Comparison of ENCODE assay signal across 39 cellular contexts in the genomic region with DNA sequence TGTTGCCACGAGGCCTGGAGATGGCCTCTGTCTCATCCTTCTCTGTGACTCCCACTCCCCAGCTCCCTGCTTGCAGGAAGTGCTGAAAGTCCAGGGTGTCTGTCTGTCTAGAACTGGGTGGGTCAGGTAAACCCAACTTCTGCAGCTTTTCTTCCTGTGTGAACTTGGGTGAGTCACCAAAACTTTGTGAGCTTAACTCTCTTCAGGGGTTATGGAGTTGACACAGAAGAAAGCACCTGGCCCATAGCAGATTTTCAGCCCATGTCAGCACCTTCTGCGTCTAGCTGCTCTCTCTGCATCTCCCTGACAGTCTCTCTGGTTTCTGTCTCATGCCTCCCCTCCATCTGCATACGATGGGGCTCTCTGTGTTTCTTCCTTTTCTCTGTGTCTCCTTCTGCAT. TPM values are rescaled to one million over a fixed set of nuclear protein-coding genes. Genes with fewer than 3 reads are reported as not detected.
"Had no signal": no experiment of that assay in that cellular context is flagged by ENCODE, and none has a peak within 500 bp of the region (broad histone marks: within the 10 kb centered on the region; RNA-seq: fewer than 3 reads in every experiment).

No MANE protein-coding gene starts in this region.

- H3K4me2 ChIP-seq: neural progenitor cell, smooth muscle cell had no signal

- H3K36me3 ChIP-seq: breast epithelium, colonic mucosa, heart left ventricle, neural progenitor cell, right atrium auricular region, stomach, thyroid gland, upper lobe of left lung, vagina, WERI-Rb-1 had no signal

- H3K4me1 ChIP-seq: breast epithelium, colonic mucosa, thyroid gland had no signal

- H3K9ac ChIP-seq: neural progenitor cell had no signal

- DNase-seq: activated CD4-positive, alpha-beta memory T cell treated with anti-CD3 and anti-CD28 coated beads, Interleukin-2, amount 10 ng/mL, durations not matched to agents 7 days and 5 days; activated CD4-positive, alpha-beta T cell treated with anti-CD3 and anti-CD28 coated beads, Interleukin-2, amount 10 ng/mL, durations not matched to agents 24 days and 14 days; activated CD8-positive, alpha-beta memory T cell treated with anti-CD3 and anti-CD28 coated beads, Interleukin-2, amount 10 ng/mL, durations not matched to agents 7 days and 5 days; activated naive CD8-positive, alpha-beta T cell treated with anti-CD3 and anti-CD28 coated beads, Interleukin-2, amount 50 U/mL, for 24 hours; activated T-cell treated with anti-CD3 and anti-CD28 coated beads, Interleukin-2, amount 50 U/mL, for 48 hours; cerebellar nuclear complex; colonic mucosa; dorsolateral prefrontal cortex; effector memory CD4-positive, alpha-beta T cell; heart left ventricle; hypothalamus; immature natural killer cell; left colon; naive thymus-derived CD4-positive, alpha-beta T cell; occipital lobe; stimulated activated CD4-positive, alpha-beta T cell treated with anti-CD3 and anti-CD28 coated beads, Interleukin-1b, Interleukin-23, amount 100 ng/mL, for 48 hours; stimulated activated CD4-positive, alpha-beta T cell treated with anti-CD3 and anti-CD28 coated beads, Interleukin-4, amount 100 ng/mL, for 4 hours; stimulated activated CD8-positive, alpha-beta memory T cell treated with anti-CD3 and anti-CD28 coated beads, Interleukin-4, amount 100 ng/mL, for 48 hours; stomach; T-helper 17 cell; T1000; thyroid gland; upper lobe of left lung; WERI-Rb-1 had no signal

- H3K4me3 ChIP-seq: breast epithelium, colonic mucosa, dorsolateral prefrontal cortex, heart left ventricle, neural progenitor cell, right atrium auricular region, smooth muscle cell, stomach, thyroid gland, upper lobe of left lung, vagina had no signal

- ATAC-seq: activated CD4-positive, CD25-positive, alpha-beta regulatory T cell treated with anti-CD3 and anti-CD28 coated beads, Interleukin-2, amount 50 U/mL, for 24 hours; activated CD8-positive, alpha-beta memory T cell treated with anti-CD3 and anti-CD28 coated beads, Interleukin-2, amount 10 ng/mL, durations not matched to agents 7 days and 5 days; activated naive CD8-positive, alpha-beta T cell treated with anti-CD3 and anti-CD28 coated beads, Interleukin-2, amount 50 U/mL, for 24 hours; heart left ventricle; left colon; naive thymus-derived CD4-positive, alpha-beta T cell; stimulated activated memory B cell treated with anti-CD40 and anti-IgM and Interleukin-4, amounts not matched to agents 10 μg/mL and 1 μg/mL and 100 μg/mL, for 72 hours; T-helper 17 cell had no signal

- H2AFZ ChIP-seq: neural progenitor cell had no signal

- H3K27ac ChIP-seq: breast epithelium, colonic mucosa, dorsolateral prefrontal cortex, heart left ventricle, neural progenitor cell, right atrium auricular region, stomach, thyroid gland, upper lobe of left lung, vagina, WERI-Rb-1 had no signal

- H3K36me3 Mint-ChIP-seq: activated naive CD4-positive, alpha-beta T cell treated with anti-CD3 and anti-CD28 coated beads, Interleukin-2, amount 50 U/mL, for 24 hours; mesothelial cell of epicardium had no signal

- H3K27ac Mint-ChIP-seq: activated CD4-positive, alpha-beta T cell treated with anti-CD3 and anti-CD28 coated beads, Interleukin-2, amount 10 ng/mL, durations not matched to agents 24 days and 14 days; activated CD8-positive, alpha-beta memory T cell treated with anti-CD3 and anti-CD28 coated beads, Interleukin-2, amount 10 ng/mL, durations not matched to agents 7 days and 5 days; activated naive CD8-positive, alpha-beta T cell treated with anti-CD3 and anti-CD28 coated beads, Interleukin-2, amount 50 U/mL, for 24 hours; activated T-helper 2 cell treated with anti-CD3 and anti-CD28 coated beads, Interferon-gamma antibody, Interleukin-2, Interleukin-4, amounts not matched to agents 10 μg/mL and 5 μg/mL and 100 μg/mL, durations not matched to agents 14 hours and 24 hours and 36 hours; immature natural killer cell; mesothelial cell of epicardium; naive thymus-derived CD4-positive, alpha-beta T cell; neural progenitor cell; stimulated activated memory B cell treated with anti-CD40 and anti-IgM and Interleukin-4, amounts not matched to agents 10 μg/mL and 1 μg/mL and 100 μg/mL, for 72 hours; T-helper 17 cell had no signal

- H3K4me3 Mint-ChIP-seq: activated CD4-positive, alpha-beta memory T cell treated with anti-CD3 and anti-CD28 coated beads, Interleukin-2, amount 10 ng/mL, durations not matched to agents 7 days and 5 days; activated CD4-positive, alpha-beta T cell treated with anti-CD3 and anti-CD28 coated beads, Interleukin-2, amount 10 ng/mL, durations not matched to agents 24 days and 14 days; activated CD8-positive, alpha-beta memory T cell treated with anti-CD3 and anti-CD28 coated beads, Interleukin-2, amount 10 ng/mL, durations not matched to agents 7 days and 5 days; activated naive CD4-positive, alpha-beta T cell treated with anti-CD3 and anti-CD28 coated beads, Interleukin-2, amount 50 U/mL, for 24 hours; activated naive CD8-positive, alpha-beta T cell treated with anti-CD3 and anti-CD28 coated beads, Interleukin-2, amount 50 U/mL, for 24 hours; mesothelial cell of epicardium; neural progenitor cell; stimulated activated memory B cell treated with anti-CD40 and anti-IgM and Interleukin-4, amounts not matched to agents 10 μg/mL and 1 μg/mL and 100 μg/mL, for 72 hours had no signal

- H3K9me3 ChIP-seq: breast epithelium, colonic mucosa, heart left ventricle, right atrium auricular region, stomach, thyroid gland, upper lobe of left lung, vagina had no signal

- H3K9me3 Mint-ChIP-seq: activated CD4-positive, alpha-beta memory T cell treated with anti-CD3 and anti-CD28 coated beads, Interleukin-2, amount 10 ng/mL, durations not matched to agents 7 days and 5 days; activated CD4-positive, alpha-beta T cell treated with anti-CD3 and anti-CD28 coated beads, Interleukin-2, amount 10 ng/mL, durations not matched to agents 24 days and 14 days; activated naive CD4-positive, alpha-beta T cell treated with anti-CD3 and anti-CD28 coated beads, Interleukin-2, amount 50 U/mL, for 24 hours; activated naive CD8-positive, alpha-beta T cell treated with anti-CD3 and anti-CD28 coated beads, Interleukin-2, amount 50 U/mL, for 24 hours; activated T-helper 2 cell treated with anti-CD3 and anti-CD28 coated beads, Interferon-gamma antibody, Interleukin-2, Interleukin-4, amounts not matched to agents 10 μg/mL and 5 μg/mL and 100 μg/mL, durations not matched to agents 14 hours and 24 hours and 36 hours; mesothelial cell of epicardium; neural progenitor cell had no signal

RNA-seq across cellular contexts. Expression of a gene that starts 4.2 kb away (rescaled TPM):
- total RNA-seq: activated CD4-positive, alpha-beta memory T cell treated with anti-CD3 and anti-CD28 coated beads, Interleukin-2, amount 10 ng/mL, durations not matched to agents 7 days and 5 days; activated CD4-positive, alpha-beta T cell treated with anti-CD3 and anti-CD28 coated beads, Interleukin-2, amount 10 ng/mL, durations not matched to agents 24 days and 14 days; activated CD8-positive, alpha-beta memory T cell treated with anti-CD3 and anti-CD28 coated beads, Interleukin-2, amount 10 ng/mL, durations not matched to agents 7 days and 5 days; activated T-helper 2 cell treated with anti-CD3 and anti-CD28 coated beads, Interferon-gamma antibody, Interleukin-2, Interleukin-4, amounts not matched to agents 10 μg/mL and 5 μg/mL and 100 μg/mL, durations not matched to agents 14 hours and 24 hours and 36 hours; breast epithelium; heart left ventricle; kidney; left colon; liver; naive thymus-derived CD4-positive, alpha-beta T cell; right atrium auricular region; stomach; T-helper 17 cell; thyroid gland; upper lobe of left lung; vagina had no signal

RNA-seq across cellular contexts. Expression of a gene that starts 22.9 kb away (rescaled TPM):
- total RNA-seq: activated CD4-positive, alpha-beta memory T cell treated with anti-CD3 and anti-CD28 coated beads, Interleukin-2, amount 10 ng/mL, durations not matched to agents 7 days and 5 days; activated CD4-positive, alpha-beta T cell treated with anti-CD3 and anti-CD28 coated beads, Interleukin-2, amount 10 ng/mL, durations not matched to agents 24 days and 14 days; activated CD8-positive, alpha-beta memory T cell treated with anti-CD3 and anti-CD28 coated beads, Interleukin-2, amount 10 ng/mL, durations not matched to agents 7 days and 5 days; activated T-helper 2 cell treated with anti-CD3 and anti-CD28 coated beads, Interferon-gamma antibody, Interleukin-2, Interleukin-4, amounts not matched to agents 10 μg/mL and 5 μg/mL and 100 μg/mL, durations not matched to agents 14 hours and 24 hours and 36 hours; breast epithelium; fibroblast of lung; kidney; pulmonary artery endothelial cell; right atrium auricular region; smooth muscle cell; stomach; thyroid gland; vagina had no signal

RNA-seq across cellular contexts. Expression of a gene that starts 57.8 kb away (rescaled TPM):
- total RNA-seq: activated CD4-positive, alpha-beta T cell treated with anti-CD3 and anti-CD28 coated beads, Interleukin-2, amount 10 ng/mL, durations not matched to agents 24 days and 14 days; activated CD8-positive, alpha-beta memory T cell treated with anti-CD3 and anti-CD28 coated beads, Interleukin-2, amount 10 ng/mL, durations not matched to agents 7 days and 5 days; activated T-helper 2 cell treated with anti-CD3 and anti-CD28 coated beads, Interferon-gamma antibody, Interleukin-2, Interleukin-4, amounts not matched to agents 10 μg/mL and 5 μg/mL and 100 μg/mL, durations not matched to agents 14 hours and 24 hours and 36 hours; fibroblast of villous mesenchyme; liver; thyroid gland; vagina had no signal
